Comparison of ENCODE assay signal across 3 cellular contexts in the genomic region with DNA sequence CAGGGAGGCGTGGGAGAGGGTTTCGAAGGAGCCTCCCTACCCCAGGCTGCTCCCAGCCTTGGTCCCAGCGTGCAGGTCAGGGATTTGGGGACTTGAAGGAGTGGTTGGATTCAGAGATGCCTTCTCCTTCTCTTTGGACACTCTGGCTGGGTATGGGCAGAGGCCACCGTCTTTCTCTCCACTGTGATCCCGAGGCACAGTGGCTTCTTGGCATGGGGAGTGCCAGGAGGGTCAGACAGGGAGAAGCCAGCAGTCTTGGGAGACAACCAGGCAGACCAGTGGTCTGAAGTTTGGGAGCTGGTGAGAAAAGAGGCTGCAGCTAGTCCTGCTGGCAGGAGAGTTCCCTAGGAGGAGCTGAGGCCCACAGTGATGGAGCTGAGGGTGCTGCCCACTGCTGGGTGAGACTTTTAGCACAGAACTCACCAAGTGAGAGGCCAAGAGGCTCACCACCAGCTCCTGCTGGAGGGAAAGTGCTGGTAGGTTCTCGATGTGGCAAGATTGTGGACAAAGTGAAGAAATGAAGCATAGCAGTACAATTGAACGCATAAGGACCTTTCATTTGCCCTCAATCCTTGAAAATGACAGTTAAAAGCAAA.
TF ChIP-seq lines count a peak whose summit lies in the region.

No MANE protein-coding gene starts in this region.

TF ChIP-seq in H1, 55 proteins besides CTCF, POLR2A, EP300 and RAD21:
- TF ChIP-seq POLR2AphosphoS5 (IDR thresholded peaks at IDR 0.05; ENCODE audit: low read depth, low read length): no peak

TF ChIP-seq in HepG2, 621 proteins besides CTCF, POLR2A, EP300 and RAD21:
- TF ChIP-seq ZNF34 (CRISPR knock-in tag; IDR thresholded peaks at IDR 0.05; ENCODE audit: borderline replicate concordance) (no peak), MED13 (CRISPR knock-in tag; IDR thresholded peaks at IDR 0.05) (no peak), AHR (CRISPR knock-in tag; IDR thresholded peaks at IDR 0.05) (no peak), MEIS1 (CRISPR knock-in tag; IDR thresholded peaks at IDR 0.05; ENCODE audit: borderline replicate concordance) (no peak), SNAPC2 (CRISPR knock-in tag; IDR thresholded peaks at IDR 0.05) (no peak), FOXA3 (CRISPR knock-in tag; IDR thresholded peaks at IDR 0.05) (no peak), EED (CRISPR knock-in tag; IDR thresholded peaks at IDR 0.05) (no peak), ZNF652 (CRISPR knock-in tag; IDR thresholded peaks at IDR 0.05; ENCODE audit: borderline replicate concordance, low read depth) (no peak), NFYB (CRISPR knock-in tag; IDR thresholded peaks at IDR 0.05) (no peak), GMEB2 (CRISPR knock-in tag; IDR thresholded peaks at IDR 0.05; ENCODE audit: low read depth) (no peak), SMAD3 (CRISPR knock-in tag; IDR thresholded peaks at IDR 0.05) (no peak), FOXP1 (IDR thresholded peaks at IDR 0.05) (no peak), FOXP1 (CRISPR knock-in tag; IDR thresholded peaks at IDR 0.05) (no peak)
- TF ChIP-seq, protein P1, sequence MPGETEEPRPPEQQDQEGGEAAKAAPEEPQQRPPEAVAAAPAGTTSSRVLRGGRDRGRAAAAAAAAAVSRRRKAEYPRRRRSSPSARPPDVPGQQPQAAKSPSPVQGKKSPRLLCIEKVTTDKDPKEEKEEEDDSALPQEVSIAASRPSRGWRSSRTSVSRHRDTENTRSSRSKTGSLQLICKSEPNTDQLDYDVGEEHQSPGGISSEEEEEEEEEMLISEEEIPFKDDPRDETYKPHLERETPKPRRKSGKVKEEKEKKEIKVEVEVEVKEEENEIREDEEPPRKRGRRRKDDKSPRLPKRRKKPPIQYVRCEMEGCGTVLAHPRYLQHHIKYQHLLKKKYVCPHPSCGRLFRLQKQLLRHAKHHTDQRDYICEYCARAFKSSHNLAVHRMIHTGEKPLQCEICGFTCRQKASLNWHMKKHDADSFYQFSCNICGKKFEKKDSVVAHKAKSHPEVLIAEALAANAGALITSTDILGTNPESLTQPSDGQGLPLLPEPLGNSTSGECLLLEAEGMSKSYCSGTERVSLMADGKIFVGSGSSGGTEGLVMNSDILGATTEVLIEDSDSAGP (CRISPR knock-in tag; IDR thresholded peaks at IDR 0.05; ENCODE audit: borderline replicate concordance): no peak
- TF ChIP-seq, protein P2, sequence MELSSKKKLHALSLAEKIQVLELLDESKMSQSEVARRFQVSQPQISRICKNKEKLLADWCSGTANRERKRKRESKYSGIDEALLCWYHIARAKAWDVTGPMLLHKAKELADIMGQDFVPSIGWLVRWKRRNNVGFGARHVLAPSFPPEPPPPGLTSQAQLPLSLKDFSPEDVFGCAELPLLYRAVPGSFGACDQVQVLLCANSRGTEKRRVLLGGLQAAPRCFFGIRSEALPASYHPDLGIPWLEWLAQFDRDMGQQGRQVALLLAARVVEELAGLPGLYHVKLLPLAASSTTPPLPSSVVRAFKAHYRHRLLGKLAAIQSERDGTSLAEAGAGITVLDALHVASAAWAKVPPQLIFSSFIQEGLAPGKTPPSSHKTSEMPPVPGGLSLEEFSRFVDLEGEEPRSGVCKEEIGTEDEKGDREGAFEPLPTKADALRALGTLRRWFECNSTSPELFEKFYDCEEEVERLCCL (CRISPR knock-in tag; IDR thresholded peaks at IDR 0.05; ENCODE audit: borderline replicate concordance): no peak
- TF ChIP-seq, protein P3, sequence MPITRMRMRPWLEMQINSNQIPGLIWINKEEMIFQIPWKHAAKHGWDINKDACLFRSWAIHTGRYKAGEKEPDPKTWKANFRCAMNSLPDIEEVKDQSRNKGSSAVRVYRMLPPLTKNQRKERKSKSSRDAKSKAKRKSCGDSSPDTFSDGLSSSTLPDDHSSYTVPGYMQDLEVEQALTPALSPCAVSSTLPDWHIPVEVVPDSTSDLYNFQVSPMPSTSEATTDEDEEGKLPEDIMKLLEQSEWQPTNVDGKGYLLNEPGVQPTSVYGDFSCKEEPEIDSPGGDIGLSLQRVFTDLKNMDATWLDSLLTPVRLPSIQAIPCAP (CRISPR knock-in tag; IDR thresholded peaks at IDR 0.05; ENCODE audit: low read depth): no peak
- TF ChIP-seq, protein P4, sequence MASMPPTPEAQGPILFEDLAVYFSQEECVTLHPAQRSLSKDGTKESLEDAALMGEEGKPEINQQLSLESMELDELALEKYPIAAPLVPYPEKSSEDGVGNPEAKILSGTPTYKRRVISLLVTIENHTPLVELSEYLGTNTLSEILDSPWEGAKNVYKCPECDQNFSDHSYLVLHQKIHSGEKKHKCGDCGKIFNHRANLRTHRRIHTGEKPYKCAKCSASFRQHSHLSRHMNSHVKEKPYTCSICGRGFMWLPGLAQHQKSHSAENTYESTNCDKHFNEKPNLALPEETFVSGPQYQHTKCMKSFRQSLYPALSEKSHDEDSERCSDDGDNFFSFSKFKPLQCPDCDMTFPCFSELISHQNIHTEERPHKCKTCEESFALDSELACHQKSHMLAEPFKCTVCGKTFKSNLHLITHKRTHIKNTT (CRISPR knock-in tag; IDR thresholded peaks at IDR 0.05): no peak
TF ChIP-seq in HepG2: peak in this region for 0.

TF ChIP-seq in HEK293T, 16 proteins besides CTCF, POLR2A, EP300 and RAD21:
- TF ChIP-seq ELF4 (IDR thresholded peaks at IDR 0.05) (no peak), SUZ12 (IDR thresholded peaks at IDR 0.05) (no peak), ZNF384 (IDR thresholded peaks at IDR 0.05) (no peak), LEF1 (IDR thresholded peaks at IDR 0.05; ENCODE audit: borderline replicate concordance) (no peak), ARNT (IDR thresholded peaks at IDR 0.05) (no peak), NFRKB (IDR thresholded peaks at IDR 0.05) (no peak), FOXA1 (IDR thresholded peaks at IDR 0.05) (no peak), L3MBTL2 (conservative IDR thresholded peaks at IDR 0.05) (no peak), HDGF (IDR thresholded peaks at IDR 0.05; ENCODE audit: borderline replicate concordance) (no peak), FOXK2 (IDR thresholded peaks at IDR 0.05) (no peak)
TF ChIP-seq in HEK293T: peak in this region for 0.
